In the genomic region with DNA sequence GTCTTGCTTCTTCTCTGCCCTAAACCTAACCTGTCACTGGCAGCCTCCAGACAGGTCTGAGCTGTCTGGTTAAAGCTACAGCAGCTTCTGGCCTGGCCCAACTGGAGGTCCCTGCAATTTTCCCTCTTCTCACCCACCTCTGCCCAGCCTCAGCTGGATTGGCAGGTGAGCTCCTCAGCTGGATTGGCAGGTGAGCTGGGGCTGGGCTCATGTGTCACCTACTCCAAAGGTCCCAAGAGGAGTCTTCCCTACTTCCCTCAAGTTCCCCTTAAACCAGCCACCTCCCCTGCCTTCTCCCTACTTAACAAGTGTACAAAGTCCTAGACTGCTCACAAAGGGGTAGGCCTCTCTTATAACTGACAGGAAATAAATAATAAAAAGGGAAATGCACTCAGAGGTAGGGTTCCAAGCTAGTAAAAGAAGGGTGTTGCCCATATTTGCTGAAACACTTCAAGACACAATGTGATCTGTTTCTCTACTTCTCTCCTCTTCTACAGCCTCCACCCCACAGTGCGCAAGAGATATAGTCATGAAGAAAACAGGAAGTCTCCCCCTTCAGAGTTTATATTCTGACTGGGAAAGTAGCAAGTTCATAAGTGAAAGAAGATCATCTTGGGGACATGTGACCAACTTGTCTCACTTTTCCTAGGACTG, we compare ENCODE assay signal across 10 cellular contexts. TPM values are rescaled to one million over a fixed set of nuclear protein-coding genes. Genes with fewer than 3 reads are reported as not detected.
DNase-seq lines count a peak whose midpoint lies in the region; ATAC-seq and TF ChIP-seq lines count a peak whose summit lies in the region.
"Had no signal": no experiment of that assay in that cellular context is flagged by ENCODE, and none has a peak within 500 bp of the region (broad histone marks: within the 10 kb centered on the region; RNA-seq: fewer than 3 reads in every experiment).

A gene with protein sequence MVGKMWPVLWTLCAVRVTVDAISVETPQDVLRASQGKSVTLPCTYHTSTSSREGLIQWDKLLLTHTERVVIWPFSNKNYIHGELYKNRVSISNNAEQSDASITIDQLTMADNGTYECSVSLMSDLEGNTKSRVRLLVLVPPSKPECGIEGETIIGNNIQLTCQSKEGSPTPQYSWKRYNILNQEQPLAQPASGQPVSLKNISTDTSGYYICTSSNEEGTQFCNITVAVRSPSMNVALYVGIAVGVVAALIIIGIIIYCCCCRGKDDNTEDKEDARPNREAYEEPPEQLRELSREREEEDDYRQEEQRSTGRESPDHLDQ (minus strand): TSS at position 89 of the 654 bp plus-strand sequence. CDS start 90 bp downstream, outside the sequence.

- 0 out of 2 replicates have a peak within 1 kb of the TSS, but pooled peaks have one; percentile 13 for H2AFZ ChIP-seq in Loucy (ENCODE audit: low read length)

- peak within 1 kb of the TSS; percentile 96 for H3K4me2 ChIP-seq in Loucy (ENCODE audit: low read depth, low read length, poor library complexity, severe bottlenecking)

- H3K4me1 ChIP-seq in Loucy (ENCODE audit: insufficient read depth, low read length, poor library complexity, severe bottlenecking): peaks cover 82% of the 10 kb centered on the region

- peak; percentile 37 for DNase-seq in activated T-cell treated with anti-CD3 and anti-CD28 coated beads, Interleukin-2, amount 50 U/mL, for 24 hours
- DNase-seq in activated T-cell treated with anti-CD3 and anti-CD28 coated beads, Interleukin-2, amount 50 U/mL, for 48 hours: no peak
- DNase-seq in activated naive CD8-positive, alpha-beta T cell treated with anti-CD3 and anti-CD28 coated beads, Interleukin-2, amount 10 ng/mL, durations not matched to agents 7 days and 5 days: no peak
- DNase-seq in SW480 (ENCODE audit: low spot score) (no peak), H4 (ENCODE audit: low spot score) (no peak)
- DNase-seq: caudate nucleus had no signal

- peaks cover 8% of the 10 kb centered on the region for H3F3A ChIP-seq in Loucy (ENCODE audit: low read depth)

- peak within 1 kb of the TSS; percentile 94 for H3K9ac ChIP-seq in Loucy (ENCODE audit: low read depth, low read length, poor library complexity, severe bottlenecking)

- peak within 1 kb of the TSS; percentile 39 for H3K4me3 Mint-ChIP-seq in activated T-cell treated with anti-CD3 and anti-CD28 coated beads, Interleukin-2, amount 50 U/mL, for 24 hours
- H3K4me3 Mint-ChIP-seq in activated naive CD8-positive, alpha-beta T cell treated with anti-CD3 and anti-CD28 coated beads, Interleukin-2, amount 10 ng/mL, durations not matched to agents 7 days and 5 days: peak within 1 kb of the TSS; percentile 13
- peak within 1 kb of the TSS; percentile 11 for H3K4me3 Mint-ChIP-seq in stimulated activated naive CD8-positive, alpha-beta T cell treated with anti-CD3 and anti-CD28 coated beads, Interleukin-15, Interleukin-2, amounts not matched to agents 100 ng/mL and 50 ng/mL, for 24 hours

- POLR2A ChIA-PET in activated naive CD8-positive, alpha-beta T cell treated with anti-CD3 and anti-CD28 coated beads, Interleukin-2, amount 10 ng/mL, durations not matched to agents 7 days and 5 days (lab: Charles Lee): interaction anchor here (0.6 kb wide), 1 partner anchor 626 kb away, joined by 3 read pairs; no protein-coding TSS in a partner anchor

- H3K27me3 Mint-ChIP-seq in activated T-cell treated with anti-CD3 and anti-CD28 coated beads, Interleukin-2, amount 50 U/mL, for 24 hours: no peaks in the 10 kb centered on the region
- H3K27me3 Mint-ChIP-seq in activated naive CD8-positive, alpha-beta T cell treated with anti-CD3 and anti-CD28 coated beads, Interleukin-2, amount 10 ng/mL, durations not matched to agents 7 days and 5 days: peaks cover 2% of the 10 kb centered on the region
- no peaks in the 10 kb centered on the region for H3K27me3 Mint-ChIP-seq in stimulated activated naive CD8-positive, alpha-beta T cell treated with anti-CD3 and anti-CD28 coated beads, Interleukin-15, Interleukin-2, amounts not matched to agents 100 ng/mL and 50 ng/mL, for 24 hours

- TF ChIP-seq CTCF in Loucy (conservative IDR thresholded peaks at IDR 0.05; ENCODE audit: low read length): no peak

- no peaks in the 10 kb centered on the region for H3K9me3 Mint-ChIP-seq in activated T-cell treated with anti-CD3 and anti-CD28 coated beads, Interleukin-2, amount 50 U/mL, for 24 hours
- H3K9me3 Mint-ChIP-seq in activated naive CD8-positive, alpha-beta T cell treated with anti-CD3 and anti-CD28 coated beads, Interleukin-2, amount 10 ng/mL, durations not matched to agents 7 days and 5 days: no peaks in the 10 kb centered on the region
- H3K9me3 Mint-ChIP-seq in stimulated activated naive CD8-positive, alpha-beta T cell treated with anti-CD3 and anti-CD28 coated beads, Interleukin-15, Interleukin-2, amounts not matched to agents 100 ng/mL and 50 ng/mL, for 24 hours: no peaks in the 10 kb centered on the region

- peaks cover 50% of the 10 kb centered on the region for H3K79me2 ChIP-seq in Loucy (ENCODE audit: insufficient read depth, low read length)

- ATAC-seq in activated naive CD8-positive, alpha-beta T cell treated with anti-CD3 and anti-CD28 coated beads, Interleukin-2, amount 10 ng/mL, durations not matched to agents 7 days and 5 days (ENCODE audit: low read depth): peak; percentile 86
- ATAC-seq in GM19328 (IDR thresholded peaks at IDR 0.05; ENCODE audit: unreplicated experiment): no peak

- H3K36me3 ChIP-seq in Loucy (ENCODE audit: insufficient read depth, low read length): no peaks in the 10 kb centered on the region

- H4K20me1 ChIP-seq in Loucy (ENCODE audit: insufficient read depth, low read length, poor library complexity, severe bottlenecking): peaks cover 4% of the 10 kb centered on the region

- no peaks in the 10 kb centered on the region for H3K36me3 Mint-ChIP-seq in activated T-cell treated with anti-CD3 and anti-CD28 coated beads, Interleukin-2, amount 50 U/mL, for 24 hours (ENCODE audit: low read depth)
- H3K36me3 Mint-ChIP-seq in activated naive CD8-positive, alpha-beta T cell treated with anti-CD3 and anti-CD28 coated beads, Interleukin-2, amount 10 ng/mL, durations not matched to agents 7 days and 5 days: peaks cover 7% of the 10 kb centered on the region
- no peaks in the 10 kb centered on the region for H3K36me3 Mint-ChIP-seq in stimulated activated naive CD8-positive, alpha-beta T cell treated with anti-CD3 and anti-CD28 coated beads, Interleukin-15, Interleukin-2, amounts not matched to agents 100 ng/mL and 50 ng/mL, for 24 hours (ENCODE audit: low read depth)

- H3K9me2 ChIP-seq in Loucy (replicated peaks; ENCODE audit: low read depth, low read length): no peaks in the 10 kb centered on the region

- peak within 1 kb of the TSS; percentile 80 for H3K4me3 ChIP-seq in Loucy (ENCODE audit: low read length, poor library complexity, severe bottlenecking)

- peaks cover 42% of the 10 kb centered on the region for H3K4me1 Mint-ChIP-seq in activated T-cell treated with anti-CD3 and anti-CD28 coated beads, Interleukin-2, amount 50 U/mL, for 24 hours (ENCODE audit: low read depth)
- peaks cover 11% of the 10 kb centered on the region for H3K4me1 Mint-ChIP-seq in activated naive CD8-positive, alpha-beta T cell treated with anti-CD3 and anti-CD28 coated beads, Interleukin-2, amount 10 ng/mL, durations not matched to agents 7 days and 5 days
- H3K4me1 Mint-ChIP-seq in stimulated activated naive CD8-positive, alpha-beta T cell treated with anti-CD3 and anti-CD28 coated beads, Interleukin-15, Interleukin-2, amounts not matched to agents 100 ng/mL and 50 ng/mL, for 24 hours (ENCODE audit: low read depth): peaks cover 37% of the 10 kb centered on the region

- H3K27ac Mint-ChIP-seq in activated T-cell treated with anti-CD3 and anti-CD28 coated beads, Interleukin-2, amount 50 U/mL, for 24 hours: peak within 1 kb of the TSS; percentile 92
- peak within 1 kb of the TSS; percentile 79 for H3K27ac Mint-ChIP-seq in activated naive CD8-positive, alpha-beta T cell treated with anti-CD3 and anti-CD28 coated beads, Interleukin-2, amount 10 ng/mL, durations not matched to agents 7 days and 5 days
- H3K27ac Mint-ChIP-seq in stimulated activated naive CD8-positive, alpha-beta T cell treated with anti-CD3 and anti-CD28 coated beads, Interleukin-15, Interleukin-2, amounts not matched to agents 100 ng/mL and 50 ng/mL, for 24 hours: peak within 1 kb of the TSS; percentile 83

- no peaks in the 10 kb centered on the region for H3K27me3 ChIP-seq in Loucy (ENCODE audit: insufficient read depth, low read length, poor library complexity, severe bottlenecking)

- no peaks in the 10 kb centered on the region for H3K9me3 ChIP-seq in Loucy (ENCODE audit: insufficient read depth, low read depth, low read length)

RNA-seq across cellular contexts. Expression of the gene that starts here (rescaled TPM):
- total RNA-seq in activated naive CD8-positive, alpha-beta T cell treated with anti-CD3 and anti-CD28 coated beads, Interleukin-2, amount 10 ng/mL, durations not matched to agents 7 days and 5 days: 1 to 10 TPM; 3.0 TPM
- total RNA-seq in H4 (2014; rRNA removed; shearing (Covaris generic)): not detected in 2 replicates
- total RNA-seq: LHCN-M2 had no signal
